Comparison of ENCODE assay signal across 8 cellular contexts in genomic region chr1:119968068-119968492, GRCh38.
DNase-seq lines count a peak whose midpoint lies in the region; ATAC-seq and TF ChIP-seq lines count a peak whose summit lies in the region.

No MANE protein-coding gene starts in this region.

- H3K4me1 ChIP-seq in OCI-LY3 (ENCODE audit: low read length) (peaks cover 6% of the 10 kb centered on the region), parathyroid adenoma (no peaks in the 10 kb centered on the region), uterus (no peaks in the 10 kb centered on the region)

- peaks cover 33% of the 10 kb centered on the region for H3K36me3 ChIP-seq in OCI-LY3 (replicated peaks; ENCODE audit: low read depth, low read length)
- no peaks in the 10 kb centered on the region for H3K36me3 ChIP-seq in parathyroid adenoma (ENCODE audit: control insufficient read depth, insufficient read depth, low read length)
- H3K36me3 ChIP-seq in uterus, result no peaks in the 10 kb centered on the region

- H3K4me2 ChIP-seq in OCI-LY3 (ENCODE audit: low read length), result no peak overlapping the region
- H3K4me2 ChIP-seq in parathyroid adenoma (ENCODE audit: low read length), result no peak overlapping the region

- intact Hi-C loops in uterus (cut with DNase I; ENCODE audit: low total_unique reads), result no loop called here

- peak; percentile 45 for DNase-seq in NK-92 treated with Interleukin-12 subunit alpha and Interleukin-12 subunit beta, amount 100 ng/mL, for 24 hours (lab: John Stamatoyannopoulos, UW)
- DNase-seq in NK-92 (lab: John Stamatoyannopoulos, UW; ENCODE audit: unreplicated experiment) (no peak), activated T-cell treated with anti-CD3 and anti-CD28 coated beads for 1 hour (ENCODE audit: low read depth) (peak; percentile 66), fibroblast of mammary gland (ENCODE audit: low read depth) (peak; percentile 64), uterus (peak in 1 of 2 donors; percentile 43)

- no peaks in the 10 kb centered on the region for H3K9me3 ChIP-seq in OCI-LY3 (ENCODE audit: insufficient read depth, low read length)
- no peaks in the 10 kb centered on the region for H3K9me3 ChIP-seq in parathyroid adenoma (ENCODE audit: control insufficient read depth, low read length)
- H3K9me3 ChIP-seq in uterus, result no peaks in the 10 kb centered on the region

- peak; percentile 84 for ATAC-seq in HG02870 (IDR thresholded peaks at IDR 0.05; ENCODE audit: unreplicated experiment)

- no peak overlapping the region for H2AFZ ChIP-seq in OCI-LY3 (ENCODE audit: low read depth, low read length)
- H2AFZ ChIP-seq in parathyroid adenoma, result no peak overlapping the region

- peaks cover 21% of the 10 kb centered on the region for H4K20me1 ChIP-seq in OCI-LY3 (ENCODE audit: insufficient read depth, low read length)

- H3K4me3 ChIP-seq in OCI-LY3 (ENCODE audit: low read length) (no peak overlapping the region), fibroblast of mammary gland (ENCODE audit: control insufficient read depth, low read depth, low read length) (no peak overlapping the region), parathyroid adenoma (ENCODE audit: low read depth, low read length) (no peak overlapping the region), uterus (no peak overlapping the region)

- H3K27ac ChIP-seq in OCI-LY3 (ENCODE audit: low read length) (no peak overlapping the region), parathyroid adenoma (no peak overlapping the region), uterus (no peak overlapping the region)

- H3K9ac ChIP-seq in OCI-LY3 (ENCODE audit: low read length), result no peak overlapping the region
- no peak overlapping the region for H3K9ac ChIP-seq in parathyroid adenoma

- no peaks in the 10 kb centered on the region for H3K79me2 ChIP-seq in OCI-LY3 (ENCODE audit: low read length)
- no peaks in the 10 kb centered on the region for H3K79me2 ChIP-seq in parathyroid adenoma

- TF ChIP-seq CTCF in OCI-LY3 (IDR thresholded peaks at IDR 0.05; ENCODE audit: low read depth, low read length), result peak; percentile 96
- TF ChIP-seq CTCF in fibroblast of mammary gland (conservative IDR thresholded peaks at IDR 0.05; ENCODE audit: control insufficient read depth, insufficient read depth, low read depth, low read length), result peak; percentile 68
- peak; percentile 67 for TF ChIP-seq CTCF in parathyroid adenoma (IDR thresholded peaks at IDR 0.05)
- peak in 3 of 4 experiments; percentile 27 to 53 (median 46) for TF ChIP-seq CTCF in uterus (IDR thresholded peaks at IDR 0.05)

- H3K27me3 ChIP-seq in OCI-LY3 (ENCODE audit: low read depth, low read length), result no peaks in the 10 kb centered on the region
- no peaks in the 10 kb centered on the region for H3K27me3 ChIP-seq in parathyroid adenoma (ENCODE audit: control insufficient read depth, insufficient read depth, low read length)
- no peaks in the 10 kb centered on the region for H3K27me3 ChIP-seq in uterus

- TF ChIP-seq POLR2A in uterus (IDR thresholded peaks at IDR 0.05), result no peak

Comparison
In these comparisons a context has a peak if more than half of its experiments do, and no peak if none do; other contexts are left out.
1. CTCF ChIP-seq: peak in every context shown above with its lines; median percentile 96 in OCI-LY3; 68 in fibroblast of mammary gland; 67 in parathyroid adenoma; 46 in uterus.